In the genomic region with DNA sequence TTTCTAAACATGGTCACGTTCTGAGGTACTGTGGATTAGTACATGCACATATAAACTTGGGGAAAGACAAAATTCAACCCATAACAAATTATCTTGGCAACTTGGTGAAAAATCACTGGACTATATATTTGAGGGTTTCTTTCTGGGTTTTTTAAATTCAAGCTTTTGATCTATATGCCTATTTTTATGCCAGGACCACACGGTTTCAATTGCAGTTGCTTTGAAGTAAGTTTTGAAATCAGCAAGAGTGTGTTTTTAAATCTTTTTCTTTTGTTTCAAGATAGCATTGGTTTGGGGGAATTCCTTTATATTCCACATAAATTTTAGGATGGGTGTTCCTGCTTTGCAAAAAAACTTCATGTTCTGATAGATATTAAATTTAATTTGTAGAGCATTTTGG, we compare ENCODE assay signal across 37 cellular contexts.
"Had no signal": no experiment of that assay in that cellular context is flagged by ENCODE, and none has a peak within 500 bp of the region (broad histone marks: within the 10 kb centered on the region; RNA-seq: fewer than 3 reads in every experiment).

No MANE protein-coding gene starts in this region.

- H3K27me3 ChIP-seq: ascending aorta, cardiac muscle cell had no signal

- H3K27ac Mint-ChIP-seq: activated CD4-positive, alpha-beta T cell treated with anti-CD3 and anti-CD28 coated beads for 36 hours; activated CD4-positive, alpha-beta T cell treated with anti-CD3 and anti-CD28 coated beads, Interleukin-2, amount 10 ng/mL, durations not matched to agents 7 days and 5 days; activated CD8-positive, alpha-beta T cell treated with anti-CD3 and anti-CD28 coated beads for 36 hours; activated naive CD4-positive, alpha-beta T cell treated with anti-CD3 and anti-CD28 coated beads, Interleukin-2, amount 10 ng/mL, durations not matched to agents 7 days and 5 days; activated naive CD4-positive, alpha-beta T cell treated with anti-CD3 and anti-CD28 coated beads, Interleukin-2, amount 50 U/mL, for 24 hours; activated naive CD8-positive, alpha-beta T cell; activated naive CD8-positive, alpha-beta T cell treated with anti-CD3 and anti-CD28 coated beads, Interleukin-2, amount 10 ng/mL, durations not matched to agents 7 days and 5 days; activated naive CD8-positive, alpha-beta T cell treated with anti-CD3 and anti-CD28 coated beads, Interleukin-2, amount 50 U/mL, for 24 hours; activated T-cell treated with anti-CD3 and anti-CD28 coated beads, Interleukin-2, amount 50 U/mL, for 72 hours; activated T-helper 1 cell treated with anti-CD3 and anti-CD28 coated beads, Interleukin-12 subunit alpha, Interleukin-12 subunit beta, Interleukin-2, Interleukin-4 antibody, amounts not matched to agents 30 ng/mL and 10 ng/mL and 1 ng/mL, durations not matched to agents 14 hours and 24 hours and 36 hours; activated T-helper 17 cell treated with anti-CD3 and anti-CD28 coated beads, Interleukin-2, amount 50 U/mL, for 72 hours; brain; T-helper 1 cell treated with Interleukin-12 subunit alpha and Interleukin-12 subunit beta and Interleukin-4 antibody, amounts not matched to agents 30 μg/mL and 1 μg/mL, for 36 hours; T-helper 2 cell treated with Interferon-gamma antibody and Interleukin-4, amounts not matched to agents 5 μg/mL and 100 μg/mL, for 36 hours; WTC11 had no signal

- H3K4me3 Mint-ChIP-seq: activated CD4-positive, alpha-beta T cell treated with anti-CD3 and anti-CD28 coated beads for 36 hours; activated CD4-positive, alpha-beta T cell treated with anti-CD3 and anti-CD28 coated beads, Interleukin-2, amount 10 ng/mL, durations not matched to agents 7 days and 5 days; activated CD8-positive, alpha-beta T cell treated with anti-CD3 and anti-CD28 coated beads for 36 hours; activated naive CD4-positive, alpha-beta T cell treated with anti-CD3 and anti-CD28 coated beads, Interleukin-2, amount 10 ng/mL, durations not matched to agents 7 days and 5 days; activated naive CD4-positive, alpha-beta T cell treated with anti-CD3 and anti-CD28 coated beads, Interleukin-2, amount 50 U/mL, for 24 hours; activated naive CD8-positive, alpha-beta T cell; activated naive CD8-positive, alpha-beta T cell treated with anti-CD3 and anti-CD28 coated beads, Interleukin-2, amount 10 ng/mL, durations not matched to agents 7 days and 5 days; activated naive CD8-positive, alpha-beta T cell treated with anti-CD3 and anti-CD28 coated beads, Interleukin-2, amount 50 U/mL, for 24 hours; activated T-cell treated with anti-CD3 and anti-CD28 coated beads, Interleukin-2, amount 50 U/mL, for 4 hours; activated T-cell treated with anti-CD3 and anti-CD28 coated beads, Interleukin-2, amount 50 U/mL, for 72 hours; activated T-helper 1 cell treated with anti-CD3 and anti-CD28 coated beads, Interleukin-12 subunit alpha, Interleukin-12 subunit beta, Interleukin-2, Interleukin-4 antibody, amounts not matched to agents 30 ng/mL and 10 ng/mL and 1 ng/mL, durations not matched to agents 14 hours and 24 hours and 36 hours; activated T-helper 17 cell treated with anti-CD3 and anti-CD28 coated beads, Interleukin-2, amount 50 U/mL, for 72 hours; brain; central memory CD8-positive, alpha-beta T cell; T-helper 1 cell treated with Interleukin-12 subunit alpha and Interleukin-12 subunit beta and Interleukin-4 antibody, amounts not matched to agents 30 μg/mL and 1 μg/mL, for 36 hours; T-helper 2 cell treated with Interferon-gamma antibody and Interleukin-4, amounts not matched to agents 5 μg/mL and 100 μg/mL, for 36 hours; WTC11 had no signal

- H3K4me1 ChIP-seq: ascending aorta had no signal

- H3K4me3 ChIP-seq: ascending aorta, cardiac muscle cell had no signal

- H3K9me3 ChIP-seq: ascending aorta had no signal

- H3K27me3 Mint-ChIP-seq: activated CD4-positive, alpha-beta T cell treated with anti-CD3 and anti-CD28 coated beads for 36 hours; activated CD4-positive, alpha-beta T cell treated with anti-CD3 and anti-CD28 coated beads, Interleukin-2, amount 10 ng/mL, durations not matched to agents 7 days and 5 days; activated CD8-positive, alpha-beta T cell treated with anti-CD3 and anti-CD28 coated beads for 36 hours; activated naive CD4-positive, alpha-beta T cell treated with anti-CD3 and anti-CD28 coated beads, Interleukin-2, amount 10 ng/mL, durations not matched to agents 7 days and 5 days; activated naive CD4-positive, alpha-beta T cell treated with anti-CD3 and anti-CD28 coated beads, Interleukin-2, amount 50 U/mL, for 24 hours; activated naive CD8-positive, alpha-beta T cell; activated naive CD8-positive, alpha-beta T cell treated with anti-CD3 and anti-CD28 coated beads, Interleukin-2, amount 10 ng/mL, durations not matched to agents 7 days and 5 days; activated naive CD8-positive, alpha-beta T cell treated with anti-CD3 and anti-CD28 coated beads, Interleukin-2, amount 50 U/mL, for 24 hours; activated T-helper 17 cell treated with anti-CD3 and anti-CD28 coated beads, Interleukin-2, amount 50 U/mL, for 72 hours; brain; central memory CD8-positive, alpha-beta T cell had no signal

- DNase-seq: activated CD4-positive, alpha-beta T cell treated with anti-CD3 and anti-CD28 coated beads for 1 hour; activated CD4-positive, alpha-beta T cell treated with anti-CD3 and anti-CD28 coated beads for 36 hours; activated CD4-positive, alpha-beta T cell treated with anti-CD3 and anti-CD28 coated beads for 48 hours; activated CD4-positive, alpha-beta T cell treated with anti-CD3 and anti-CD28 coated beads, Interleukin-2, amount 10 ng/mL, durations not matched to agents 7 days and 5 days; activated CD4-positive, alpha-beta T cell treated with anti-CD3 and anti-CD28 coated beads, Interleukin-2, amount 50 U/mL, for 48 hours; activated CD4-positive, CD25-positive, alpha-beta regulatory T cell; activated CD8-positive, alpha-beta memory T cell treated with anti-CD3 and anti-CD28 coated beads, Interleukin-2, amount 50 U/mL, for 4 hours; activated CD8-positive, alpha-beta T cell treated with anti-CD3 and anti-CD28 coated beads for 36 hours; activated effector memory CD4-positive, alpha-beta T cell treated with anti-CD3 and anti-CD28 coated beads, Interleukin-2, amount 50 U/mL, for 16 hours; activated gamma-delta T cell treated with Interleukin-2 at 50 U/mL for 16 hours; activated naive CD4-positive, alpha-beta T cell; activated naive CD4-positive, alpha-beta T cell treated with anti-CD3 and anti-CD28 coated beads, Interleukin-2, amount 10 ng/mL, durations not matched to agents 7 days and 5 days; activated naive CD8-positive, alpha-beta T cell treated with anti-CD3 and anti-CD28 coated beads, Interleukin-2, amount 10 ng/mL, durations not matched to agents 7 days and 5 days; activated naive CD8-positive, alpha-beta T cell treated with anti-CD3 and anti-CD28 coated beads, Interleukin-2, amount 50 U/mL, for 24 hours; activated T-cell treated with anti-CD3 and anti-CD28 coated beads for 4 hours; activated T-cell treated with anti-CD3 and anti-CD28 coated beads, Interleukin-2, amount 50 U/mL, for 1 hour; activated T-cell treated with anti-CD3 and anti-CD28 coated beads, Interleukin-2, amount 50 U/mL, for 4 hours; activated T-cell treated with anti-CD3 and anti-CD28 coated beads, Interleukin-2, amount 50 U/mL, for 72 hours; amygdala; anterior cingulate cortex; caudate nucleus; cerebellar nuclear complex; T-helper 1 cell; T-helper 2 cell; T-helper 9 cell; WERI-Rb-1 had no signal

- H3K4me1 Mint-ChIP-seq: activated CD4-positive, alpha-beta T cell treated with anti-CD3 and anti-CD28 coated beads for 36 hours; activated CD4-positive, alpha-beta T cell treated with anti-CD3 and anti-CD28 coated beads, Interleukin-2, amount 10 ng/mL, durations not matched to agents 7 days and 5 days; activated naive CD4-positive, alpha-beta T cell treated with anti-CD3 and anti-CD28 coated beads, Interleukin-2, amount 10 ng/mL, durations not matched to agents 7 days and 5 days; activated naive CD4-positive, alpha-beta T cell treated with anti-CD3 and anti-CD28 coated beads, Interleukin-2, amount 50 U/mL, for 24 hours; activated naive CD8-positive, alpha-beta T cell treated with anti-CD3 and anti-CD28 coated beads, Interleukin-2, amount 10 ng/mL, durations not matched to agents 7 days and 5 days; activated naive CD8-positive, alpha-beta T cell treated with anti-CD3 and anti-CD28 coated beads, Interleukin-2, amount 50 U/mL, for 24 hours; activated T-helper 17 cell treated with anti-CD3 and anti-CD28 coated beads, Interleukin-2, amount 50 U/mL, for 72 hours; brain; central memory CD8-positive, alpha-beta T cell; WTC11 had no signal

- H3K36me3 ChIP-seq: ascending aorta, cardiac muscle cell, WERI-Rb-1 had no signal

- H3K9me3 Mint-ChIP-seq: activated CD4-positive, alpha-beta T cell treated with anti-CD3 and anti-CD28 coated beads, Interleukin-2, amount 10 ng/mL, durations not matched to agents 7 days and 5 days; activated naive CD4-positive, alpha-beta T cell treated with anti-CD3 and anti-CD28 coated beads, Interleukin-2, amount 10 ng/mL, durations not matched to agents 7 days and 5 days; activated naive CD4-positive, alpha-beta T cell treated with anti-CD3 and anti-CD28 coated beads, Interleukin-2, amount 50 U/mL, for 24 hours; T-helper 2 cell treated with Interferon-gamma antibody and Interleukin-4, amounts not matched to agents 5 μg/mL and 100 μg/mL, for 36 hours had no signal

- H3K36me3 Mint-ChIP-seq: activated naive CD4-positive, alpha-beta T cell treated with anti-CD3 and anti-CD28 coated beads, Interleukin-2, amount 10 ng/mL, durations not matched to agents 7 days and 5 days; activated naive CD4-positive, alpha-beta T cell treated with anti-CD3 and anti-CD28 coated beads, Interleukin-2, amount 50 U/mL, for 24 hours; activated naive CD8-positive, alpha-beta T cell; activated naive CD8-positive, alpha-beta T cell treated with anti-CD3 and anti-CD28 coated beads, Interleukin-2, amount 10 ng/mL, durations not matched to agents 7 days and 5 days; brain had no signal

- H3K27ac ChIP-seq: ascending aorta, cardiac muscle cell, WERI-Rb-1 had no signal
